In genomic region chr17:11880714-11881113, GRCh38 we compare ENCODE assay signal across 8 cellular contexts.
DNase-seq lines count a peak whose midpoint lies in the region; FAIRE-seq and TF ChIP-seq lines count a peak whose summit lies in the region.

No MANE protein-coding gene starts in this region.

- H3K36me3 ChIP-seq in small intestine (ENCODE audit: control insufficient read depth in 2 of 2, insufficient read depth in 2 of 2, low read length in 2 of 2) = no peaks in the 10 kb centered on the region

- H3K9me3 ChIP-seq in small intestine (ENCODE audit: control insufficient read depth, low read depth) = no peaks in the 10 kb centered on the region

- H3K4me3 ChIP-seq in small intestine (ENCODE audit: low read depth in 1 of 2, low read length in 2 of 2) = no peak overlapping the region

- TF ChIP-seq POLR2A in erythroblast (IDR thresholded peaks at IDR 0.05; ENCODE audit: low read length) = no peak

- FAIRE-seq in small intestine (lab: Jason Lieb, UNC) = no peak

- H3K27me3 ChIP-seq in small intestine (ENCODE audit: control insufficient read depth in 2 of 2, insufficient read depth in 2 of 2, low read length in 2 of 2) = no peaks in the 10 kb centered on the region

- DNase-seq in NCI-H2171 treated with DMSO at 0.1 percent for 48 hours (lab: John Stamatoyannopoulos, UW) (peak; percentile 38), NCI-H2171 (lab: John Stamatoyannopoulos, UW) (no peak), NCI-H460 (ENCODE audit: extremely low read depth, low read depth) (peak; percentile 34), erythroblast (lab: John Stamatoyannopoulos, UW) (peak; percentile 26 to 27), small intestine (peak; percentile 34), NCI-H1436 treated with DMSO at 0.1 percent for 48 hours (lab: John Stamatoyannopoulos, UW) (no peak)
- DNase-seq in activated effector memory CD4-positive, alpha-beta T cell treated with anti-CD3 and anti-CD28 coated beads, Interleukin-2, amount 50 U/mL, for 16 hours = no peak
- DNase-seq in activated CD4-positive, alpha-beta T cell treated with anti-CD3 and anti-CD28 coated beads for 48 hours = no peak

- H3K4me1 ChIP-seq in small intestine (ENCODE audit: control insufficient read depth in 2 of 2, insufficient read depth in 1 of 2, low read depth in 1 of 2, low read length in 1 of 2) = no peaks in the 10 kb centered on the region

- no peak overlapping the region for H3K27ac ChIP-seq in small intestine (ENCODE audit: low read depth in 1 of 2, low read length in 1 of 2)

- 13 to 45% (median 24%) methylated on average over 5 of the region's 5 CpGs for WGBS in small intestine, 3 donors

Comparison
In these comparisons a context has a peak if more than half of its experiments do, and no peak if none do; other contexts are left out.
1. DNase-seq: peak in NCI-H2171 treated with DMSO at 0.1 percent for 48 hours (single experiment), NCI-H460 (single experiment), erythroblast (2 of 2) and small intestine (single experiment); none in NCI-H2171 (single experiment), activated effector memory CD4-positive, alpha-beta T cell treated with anti-CD3 and anti-CD28 coated beads, Interleukin-2, amount 50 U/mL, for 16 hours (single experiment), activated CD4-positive, alpha-beta T cell treated with anti-CD3 and anti-CD28 coated beads for 48 hours (single experiment) and NCI-H1436 treated with DMSO at 0.1 percent for 48 hours (single experiment).